In the genomic region with DNA sequence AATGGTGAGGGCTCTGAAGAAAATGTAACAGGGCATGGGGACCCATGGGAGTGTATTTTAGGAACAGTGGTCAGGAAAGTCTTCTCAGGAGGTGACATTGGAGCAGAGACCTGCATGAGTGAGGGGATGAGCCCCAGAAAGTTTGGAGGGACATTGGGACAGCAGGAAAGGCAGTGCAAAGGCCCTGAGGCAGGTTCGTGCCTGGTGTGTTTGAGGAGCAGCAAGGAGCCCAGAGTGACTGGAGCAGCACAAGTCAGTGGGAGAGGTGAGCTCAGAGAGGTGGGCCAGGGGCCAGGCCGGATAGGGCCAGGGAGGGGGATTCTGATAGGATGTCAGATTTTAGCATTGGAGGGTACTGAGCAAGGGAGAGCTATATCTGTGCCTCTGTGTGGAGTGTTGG, we compare ENCODE assay signal across 15 cellular contexts.
DNase-seq lines count a peak whose midpoint lies in the region; ATAC-seq and TF ChIP-seq lines count a peak whose summit lies in the region.
"Had no signal": no experiment of that assay in that cellular context is flagged by ENCODE, and none has a peak within 500 bp of the region (broad histone marks: within the 10 kb centered on the region; RNA-seq: fewer than 3 reads in every experiment).

No MANE protein-coding gene starts in this region.

- H3K9me3 Mint-ChIP-seq in endothelial cell (ENCODE audit: unreplicated experiment) (no peaks in the 10 kb centered on the region), type B pancreatic cell (no peaks in the 10 kb centered on the region)
- H3K9me3 Mint-ChIP-seq: activated naive CD8-positive, alpha-beta T cell treated with anti-CD3 and anti-CD28 coated beads for 36 hours; natural killer cell treated with Interleukin-12 subunit alpha and Interleukin-12 subunit beta and Interleukin-15 and Interleukin-18, amount 100 ng/mL, for 72 hours had no signal

- no peak overlapping the region for H2AFZ ChIP-seq in SK-N-SH (ENCODE audit: low read depth)

- H3K9ac ChIP-seq in SK-N-SH = no peak overlapping the region

- no peaks in the 10 kb centered on the region for H3F3A ChIP-seq in SK-N-SH (replicated peaks; ENCODE audit: insufficient read depth)

- H3K4me1 Mint-ChIP-seq in endothelial cell (ENCODE audit: unreplicated experiment) = peaks cover 64% of the 10 kb centered on the region
- H3K4me1 Mint-ChIP-seq in type B pancreatic cell (ENCODE audit: unreplicated experiment) = peaks cover 22% of the 10 kb centered on the region
- H3K4me1 Mint-ChIP-seq: activated naive CD8-positive, alpha-beta T cell treated with anti-CD3 and anti-CD28 coated beads for 36 hours had no signal

- ATAC-seq in heart right ventricle = no peak
- ATAC-seq in Right ventricle myocardium superior (ENCODE audit: poor library complexity) = no peak
- no peak for ATAC-seq in GM18519 (IDR thresholded peaks at IDR 0.05; ENCODE audit: low FRiP score, unreplicated experiment)

- POLR2A ChIA-PET in SK-N-SH (lab: Yijun Ruan, JAX) = no interaction called here

- TF ChIP-seq EP300 in SK-N-SH (IDR thresholded peaks at IDR 0.05; ENCODE audit: borderline replicate concordance in 1 of 2, low read depth in 1 of 2, low read length in 1 of 2) = no peak

- H3K27ac Mint-ChIP-seq in endothelial cell (ENCODE audit: unreplicated experiment) (peak overlapping the region; percentile 99), type B pancreatic cell (peak overlapping the region; percentile 87)
- H3K27ac Mint-ChIP-seq: activated naive CD8-positive, alpha-beta T cell treated with anti-CD3 and anti-CD28 coated beads for 36 hours; natural killer cell treated with Interleukin-12 subunit alpha and Interleukin-12 subunit beta and Interleukin-15 and Interleukin-18, amount 100 ng/mL, for 72 hours had no signal

- H3K27me3 ChIP-seq in heart right ventricle (no peaks in the 10 kb centered on the region), muscle layer of duodenum (ENCODE audit: low read depth, low read length) (no peaks in the 10 kb centered on the region), SK-N-SH (ENCODE audit: insufficient read depth) (no peaks in the 10 kb centered on the region)

- H3K36me3 Mint-ChIP-seq in endothelial cell (ENCODE audit: low read depth, unreplicated experiment) (peaks cover 67% of the 10 kb centered on the region), type B pancreatic cell (peaks cover 7% of the 10 kb centered on the region)
- H3K36me3 Mint-ChIP-seq: natural killer cell treated with Interleukin-12 subunit alpha and Interleukin-12 subunit beta and Interleukin-15 and Interleukin-18, amount 100 ng/mL, for 72 hours had no signal

- no peak overlapping the region; the same call in 1 of the 2 replicates for H3K4me2 ChIP-seq in SK-N-SH

- H3K4me3 Mint-ChIP-seq in endothelial cell (ENCODE audit: unreplicated experiment) (peak overlapping the region; percentile 54), type B pancreatic cell (no peak overlapping the region)
- H3K4me3 Mint-ChIP-seq: activated naive CD8-positive, alpha-beta T cell treated with anti-CD3 and anti-CD28 coated beads for 36 hours; natural killer cell treated with Interleukin-12 subunit alpha and Interleukin-12 subunit beta and Interleukin-15 and Interleukin-18, amount 100 ng/mL, for 72 hours had no signal

- H3K36me3 ChIP-seq in heart right ventricle (peaks cover 0 to 11% (median 0%) of the 10 kb centered on the region in 9 donors), muscle layer of duodenum (ENCODE audit: control insufficient read depth in 1 of 2, insufficient read depth in 2 of 2, low read length in 2 of 2) (no peaks in the 10 kb centered on the region), SK-N-SH (replicated peaks in 1 of 2; ENCODE audit: control insufficient read depth in 1 of 2, insufficient read depth in 2 of 2, low read length in 1 of 2) (no peaks in the 10 kb centered on the region)

- no peak for DNase-seq in heart right ventricle
- no peak for DNase-seq in Right ventricle myocardium superior
- no peak for DNase-seq in endothelial cell (ENCODE audit: low spot score)
- DNase-seq in type B pancreatic cell (ENCODE audit: extremely low spot score, unreplicated experiment) = no peak
- DNase-seq in NCI-H2107 (lab: John Stamatoyannopoulos, UW) = no peak
- DNase-seq in SK-N-SH = no peak
- DNase-seq: activated CD4-positive, CD25-positive, alpha-beta regulatory T cell; activated naive CD8-positive, alpha-beta T cell treated with anti-CD3 and anti-CD28 coated beads for 36 hours; Karpas-422; NCI-H1694 had no signal

- H3K4me3 ChIP-seq in heart right ventricle = no peak overlapping the region
- no peak overlapping the region for H3K4me3 ChIP-seq in muscle layer of duodenum (ENCODE audit: low read depth in 1 of 2, low read length in 2 of 2)
- H3K4me3 ChIP-seq in SK-N-SH (ENCODE audit: low read depth in 2 of 2, low read length in 1 of 2) = no peak overlapping the region
- H3K4me3 ChIP-seq: SK-N-MC, thoracic aorta had no signal

- 77 to 78% methylated on average over 2 of the region's 2 CpGs for WGBS in heart right ventricle, 2 donors
- 72% methylated on average over 2 of the region's 2 CpGs for WGBS in SK-N-SH (ENCODE audit: low lambda C conversion rate)

- H3K9me3 ChIP-seq in heart right ventricle = peaks cover 0 to 3% (median 0%) of the 10 kb centered on the region in 11 donors
- peaks cover 0 to 5% of the 10 kb centered on the region in 2 donors for H3K9me3 ChIP-seq in muscle layer of duodenum (ENCODE audit: control insufficient read depth in 1 of 2, low read length in 2 of 2)
- H3K9me3 ChIP-seq in SK-N-SH = no peaks in the 10 kb centered on the region
- H3K9me3 ChIP-seq: thoracic aorta had no signal

- H3K27ac ChIP-seq in heart right ventricle = peak overlapping the region; percentile 56 to 90 (median 74)
- H3K27ac ChIP-seq in muscle layer of duodenum (ENCODE audit: low read length) = peak overlapping the region; percentile 79
- H3K27ac ChIP-seq in SK-N-SH (ENCODE audit: low read depth in 2 of 2, low read length in 1 of 2) = no peak overlapping the region
- H3K27ac ChIP-seq: SK-N-MC had no signal

- CTCF ChIA-PET in SK-N-SH (lab: Yijun Ruan, JAX) = no interaction called here

- H3K27me3 Mint-ChIP-seq in endothelial cell (ENCODE audit: unreplicated experiment) = peaks cover 22% of the 10 kb centered on the region
- no peaks in the 10 kb centered on the region for H3K27me3 Mint-ChIP-seq in type B pancreatic cell
- H3K27me3 Mint-ChIP-seq: activated naive CD8-positive, alpha-beta T cell treated with anti-CD3 and anti-CD28 coated beads for 36 hours had no signal

- TF ChIP-seq RAD21 in SK-N-SH (IDR thresholded peaks at IDR 0.05; ENCODE audit: low read length) = no peak

- H3K79me2 ChIP-seq in SK-N-SH (ENCODE audit: insufficient read depth) = no peaks in the 10 kb centered on the region

- intact Hi-C loops in heart right ventricle (cut with DNase I) (loop anchor here in 2 of 10 donors (10.0 kb wide), 1 partner anchor 55 kb away; no protein-coding TSS in a partner anchor), Right ventricle myocardium superior (cut with DNase I) (no loop called here)

- peaks cover 8% of the 10 kb centered on the region for H4K20me1 ChIP-seq in SK-N-SH (ENCODE audit: insufficient read depth)

- no peak for TF ChIP-seq CTCF in heart right ventricle (IDR thresholded peaks at IDR 0.05)
- no peak for TF ChIP-seq CTCF in endothelial cell (IDR thresholded peaks at IDR 0.05; ENCODE audit: unreplicated experiment)
- TF ChIP-seq CTCF in type B pancreatic cell (conservative IDR thresholded peaks at IDR 0.05) = no peak
- TF ChIP-seq CTCF in SK-N-SH (IDR thresholded peaks at IDR 0.05) = no peak

- H3K4me1 ChIP-seq in heart right ventricle = peaks cover 0 to 63% (median 9%) of the 10 kb centered on the region in 9 donors
- H3K4me1 ChIP-seq in muscle layer of duodenum (ENCODE audit: control insufficient read depth in 1 of 2, insufficient read depth in 2 of 2, low read length in 2 of 2) = no peaks in the 10 kb centered on the region
- no peaks in the 10 kb centered on the region; a peak in 2 of 4 replicates for H3K4me1 ChIP-seq in SK-N-SH (ENCODE audit: control insufficient read depth in 1 of 2, insufficient read depth in 2 of 2, low read depth in 1 of 2, low read length in 1 of 2)

- H3K9me2 ChIP-seq in SK-N-SH = no peaks in the 10 kb centered on the region

TF ChIP-seq in SK-N-SH, 30 proteins besides CTCF, POLR2A, EP300 and RAD21:
- TF ChIP-seq POLR2AphosphoS5 (IDR thresholded peaks at IDR 0.05; ENCODE audit: low read depth, low read length) (no peak), ELF1 (IDR thresholded peaks at IDR 0.05) (no peak), YY1 (IDR thresholded peaks at IDR 0.05; ENCODE audit: low read depth) (no peak)
- TF ChIP-seq, protein P1, sequence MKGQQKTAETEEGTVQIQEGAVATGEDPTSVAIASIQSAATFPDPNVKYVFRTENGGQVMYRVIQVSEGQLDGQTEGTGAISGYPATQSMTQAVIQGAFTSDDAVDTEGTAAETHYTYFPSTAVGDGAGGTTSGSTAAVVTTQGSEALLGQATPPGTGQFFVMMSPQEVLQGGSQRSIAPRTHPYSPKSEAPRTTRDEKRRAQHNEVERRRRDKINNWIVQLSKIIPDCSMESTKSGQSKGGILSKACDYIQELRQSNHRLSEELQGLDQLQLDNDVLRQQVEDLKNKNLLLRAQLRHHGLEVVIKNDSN (IDR thresholded peaks at IDR 0.05; ENCODE audit: borderline replicate concordance, low read depth) = no peak

Comparison
In these comparisons a context has a peak if more than half of its experiments do, and no peak if none do; other contexts are left out.
1. H3K27ac ChIP-seq: peak in heart right ventricle (10 of 10) and muscle layer of duodenum (single experiment); none in SK-N-SH (0 of 2).